Comparison of ENCODE assay signal across 21 cellular contexts in the genomic region with DNA sequence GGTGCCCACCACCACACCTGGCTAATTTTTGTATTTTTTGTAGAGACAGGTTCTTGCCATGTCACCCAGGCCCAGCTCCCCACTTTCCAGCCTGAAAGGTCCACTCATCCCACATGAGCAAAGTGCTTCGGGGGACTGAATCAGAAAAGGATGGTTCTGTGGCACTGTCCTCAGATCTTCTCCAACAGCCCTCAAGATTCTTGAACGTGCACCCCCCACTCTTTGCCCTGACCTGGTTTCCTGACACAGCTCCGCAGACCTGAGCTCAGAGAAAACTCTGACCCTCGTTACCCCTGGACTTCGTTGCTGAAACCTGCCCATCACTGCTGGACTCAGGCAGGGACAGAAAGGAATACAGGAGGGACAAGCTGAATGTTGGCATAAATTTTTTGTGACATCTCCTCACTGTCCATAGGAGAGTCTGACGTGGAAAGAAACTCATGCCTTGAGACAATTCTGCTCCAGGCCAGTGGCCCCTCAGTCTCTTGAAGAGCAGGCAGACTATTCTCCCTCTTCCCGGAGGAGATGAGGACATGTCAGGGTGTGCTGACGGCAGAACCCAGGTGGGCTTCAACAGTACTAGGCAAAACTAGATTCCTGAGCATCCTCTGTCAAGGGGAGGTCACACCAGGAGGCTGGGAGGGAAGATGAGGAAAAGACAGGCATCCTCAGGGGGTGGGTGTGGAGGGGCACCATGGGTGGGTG.
"Had no signal": no experiment of that assay in that cellular context is flagged by ENCODE, and none has a peak within 500 bp of the region (broad histone marks: within the 10 kb centered on the region; RNA-seq: fewer than 3 reads in every experiment).

No MANE protein-coding gene starts in this region.

- H3K4me2 ChIP-seq: smooth muscle cell had no signal

- H3K9me3 ChIP-seq: gastroesophageal sphincter, prostate gland, right lobe of liver had no signal

- H3K4me3 Mint-ChIP-seq: activated naive CD8-positive, alpha-beta T cell; endodermal cell; nephron had no signal

- H3K36me3 ChIP-seq: gastroesophageal sphincter, left lung, prostate gland, right lobe of liver, tibial artery had no signal

- H3K4me1 Mint-ChIP-seq: endodermal cell had no signal

- H3K27me3 ChIP-seq: gastroesophageal sphincter, left lung, right lobe of liver, tibial artery had no signal

- H3K4me3 ChIP-seq: gastroesophageal sphincter, left lung, prostate gland, right lobe of liver, SK-N-MC, smooth muscle cell, tibial artery had no signal

- H3K4me1 ChIP-seq: left lung, prostate gland, right lobe of liver had no signal

- DNase-seq: activated CD4-positive, alpha-beta T cell treated with anti-CD3 and anti-CD28 coated beads, Interleukin-2, amount 50 U/mL, for 48 hours; activated CD4-positive, CD25-positive, alpha-beta regulatory T cell treated with anti-CD3 and anti-CD28 coated beads, Interleukin-2, amount 50 U/mL, for 72 hours; activated gamma-delta T cell treated with Interleukin-2 at 50 U/mL for 16 hours; amniotic stem cell; cerebellar nuclear complex; dermis blood vessel endothelial cell; endodermal cell; erythroblast; left lung; mesendoderm; occipital lobe; T-helper 9 cell; tibial artery had no signal

- H3K27ac Mint-ChIP-seq: activated naive CD8-positive, alpha-beta T cell; endodermal cell had no signal

- ATAC-seq: gastroesophageal sphincter, left lung, right lobe of liver had no signal

- FAIRE-seq: islet of Langerhans had no signal

- H3K27ac ChIP-seq: left lung, prostate gland, right lobe of liver, SK-N-MC had no signal

- H3K27me3 Mint-ChIP-seq: activated naive CD8-positive, alpha-beta T cell had no signal
